8 cellular contexts compared by ENCODE assay signal in the genomic region with DNA sequence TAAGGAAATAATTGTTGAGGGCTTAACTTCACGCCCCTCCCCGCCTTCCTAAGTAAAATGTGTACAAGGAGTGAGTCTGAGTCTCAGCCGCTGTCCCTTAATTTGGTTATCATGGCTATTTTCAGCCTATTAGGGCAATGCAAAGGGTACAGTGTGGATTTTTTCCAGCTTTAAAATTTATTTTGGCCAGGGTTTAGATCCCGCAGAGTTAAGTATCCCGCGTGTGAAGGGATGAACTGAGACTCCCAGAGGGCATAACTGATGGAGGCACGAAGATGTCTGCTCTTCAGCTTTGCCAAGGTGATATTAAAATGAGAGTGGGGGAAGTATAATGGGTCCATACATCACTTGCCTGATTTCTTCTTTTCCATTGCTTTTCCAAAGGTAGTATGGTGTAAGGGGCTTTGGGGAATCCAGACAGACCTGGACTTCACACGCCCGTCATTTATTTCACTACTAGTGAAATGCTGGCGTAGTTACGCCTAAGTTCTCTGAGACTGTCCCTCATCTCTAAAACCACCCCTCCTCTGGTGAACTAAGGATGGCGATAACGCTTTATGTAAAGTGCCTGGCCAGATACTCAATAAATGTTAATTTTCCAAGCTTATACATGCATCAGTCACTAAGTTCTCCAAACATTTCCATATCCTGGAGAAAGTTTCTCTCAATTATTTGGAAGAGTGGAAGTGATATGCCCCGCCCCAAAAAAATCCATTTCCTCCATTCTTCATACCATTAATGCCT. TPM values are rescaled to one million over a fixed set of nuclear protein-coding genes. Genes with fewer than 3 reads are reported as not detected.
DNase-seq lines count a peak whose midpoint lies in the region; ATAC-seq lines count a peak whose summit lies in the region.

No MANE protein-coding gene starts in this region.

- H3K4me1 ChIP-seq in iPS-20b (ENCODE audit: insufficient read depth, low read length) (peaks cover 27% of the 10 kb centered on the region), subcutaneous abdominal adipose tissue (ENCODE audit: control insufficient read depth in 5 of 5, insufficient read depth in 5 of 5, low read length in 5 of 5) (peaks cover 0 to 34% (median 29%) of the 10 kb centered on the region in 5 donors)

- DNase-seq in NCI-H2171 treated with DMSO at 0.1 percent for 48 hours (lab: John Stamatoyannopoulos, UW): peak; percentile 54
- DNase-seq in NCI-H2171 (lab: John Stamatoyannopoulos, UW): no peak
- no peak for DNase-seq in CD1c-positive myeloid dendritic cell (ENCODE audit: extremely low spot score)
- DNase-seq in GOT3 (lab: John Stamatoyannopoulos, UW): no peak

- ATAC-seq in activated T-helper 17 cell treated with anti-CD3 and anti-CD28 coated beads, Interleukin-2, amount 50 U/mL, for 72 hours (replicated peaks): no peak
- no peak for ATAC-seq in HG03108 (IDR thresholded peaks at IDR 0.05; ENCODE audit: unreplicated experiment)

- peaks cover 5% of the 10 kb centered on the region for H3K27me3 Mint-ChIP-seq in activated T-helper 17 cell treated with anti-CD3 and anti-CD28 coated beads, Interleukin-2, amount 50 U/mL, for 72 hours

- H3K27me3 ChIP-seq in iPS-20b (ENCODE audit: insufficient read depth, low read length) (peaks cover 37% of the 10 kb centered on the region), subcutaneous abdominal adipose tissue (ENCODE audit: control insufficient read depth in 5 of 5, insufficient read depth in 4 of 5, low read length in 5 of 5) (peaks cover 0 to 16% (median 7%) of the 10 kb centered on the region in 5 donors)

- H3K9me3 ChIP-seq in iPS-20b (ENCODE audit: insufficient read depth, low read depth, low read length): no peaks in the 10 kb centered on the region
- H3K9me3 ChIP-seq in subcutaneous abdominal adipose tissue (ENCODE audit: control insufficient read depth in 5 of 5, low read length in 5 of 5): no peaks in the 10 kb centered on the region

- H3K36me3 Mint-ChIP-seq in activated T-helper 17 cell treated with anti-CD3 and anti-CD28 coated beads, Interleukin-2, amount 50 U/mL, for 72 hours (ENCODE audit: low read depth): peaks cover 4% of the 10 kb centered on the region

- H3K4me1 Mint-ChIP-seq in activated T-helper 17 cell treated with anti-CD3 and anti-CD28 coated beads, Interleukin-2, amount 50 U/mL, for 72 hours: peaks cover 30% of the 10 kb centered on the region

- peak overlapping the region; percentile 94 for H3K4me3 Mint-ChIP-seq in activated T-helper 17 cell treated with anti-CD3 and anti-CD28 coated beads, Interleukin-2, amount 50 U/mL, for 72 hours

- H3K36me3 ChIP-seq in iPS-20b (ENCODE audit: insufficient read depth, low read depth, low read length) (no peaks in the 10 kb centered on the region), subcutaneous abdominal adipose tissue (ENCODE audit: control insufficient read depth in 5 of 5, insufficient read depth in 5 of 5, low read length in 5 of 5) (peaks cover 0 to 4% (median 3%) of the 10 kb centered on the region in 5 donors)

- peak overlapping the region; percentile 85 for H3K27ac Mint-ChIP-seq in activated T-helper 17 cell treated with anti-CD3 and anti-CD28 coated beads, Interleukin-2, amount 50 U/mL, for 72 hours

- no peaks in the 10 kb centered on the region for H3K9me3 Mint-ChIP-seq in activated T-helper 17 cell treated with anti-CD3 and anti-CD28 coated beads, Interleukin-2, amount 50 U/mL, for 72 hours

- H3K9ac ChIP-seq in iPS-20b (ENCODE audit: low read depth, low read length) (peak overlapping the region; percentile 71; the same call in 1 of the 2 replicates), subcutaneous abdominal adipose tissue (ENCODE audit: low read length in 5 of 5) (peak overlapping the region; percentile 52 to 83 (median 76))

- H3K4me3 ChIP-seq in iPS-20b (ENCODE audit: low read length) (peak overlapping the region; percentile 80), subcutaneous abdominal adipose tissue (ENCODE audit: low read depth in 1 of 5, low read length in 5 of 5) (peak overlapping the region; percentile 81 to 97 (median 90))

- no peak overlapping the region for H3K27ac ChIP-seq in iPS-20b (ENCODE audit: low read length)
- H3K27ac ChIP-seq in subcutaneous abdominal adipose tissue (ENCODE audit: low read depth, low read length): peak overlapping the region; percentile 69

RNA-seq across cellular contexts. Expression of gene FBXO3, which starts 0.9 kb away (rescaled TPM):
- 10 to 100 TPM; 13.4 to 14.0 TPM for total RNA-seq in activated T-helper 17 cell treated with anti-CD3 and anti-CD28 coated beads, Interleukin-2, amount 50 U/mL, for 72 hours

RNA-seq across cellular contexts. Expression of gene CD59, which starts 39.0 kb away (rescaled TPM):
- total RNA-seq in activated T-helper 17 cell treated with anti-CD3 and anti-CD28 coated beads, Interleukin-2, amount 50 U/mL, for 72 hours: 100 to 1,000 TPM in 1 of 2 donors, 10 to 100 TPM in 1; 78.1 to 147 TPM
